Comparison of ENCODE assay signal across 29 cellular contexts in the genomic region with DNA sequence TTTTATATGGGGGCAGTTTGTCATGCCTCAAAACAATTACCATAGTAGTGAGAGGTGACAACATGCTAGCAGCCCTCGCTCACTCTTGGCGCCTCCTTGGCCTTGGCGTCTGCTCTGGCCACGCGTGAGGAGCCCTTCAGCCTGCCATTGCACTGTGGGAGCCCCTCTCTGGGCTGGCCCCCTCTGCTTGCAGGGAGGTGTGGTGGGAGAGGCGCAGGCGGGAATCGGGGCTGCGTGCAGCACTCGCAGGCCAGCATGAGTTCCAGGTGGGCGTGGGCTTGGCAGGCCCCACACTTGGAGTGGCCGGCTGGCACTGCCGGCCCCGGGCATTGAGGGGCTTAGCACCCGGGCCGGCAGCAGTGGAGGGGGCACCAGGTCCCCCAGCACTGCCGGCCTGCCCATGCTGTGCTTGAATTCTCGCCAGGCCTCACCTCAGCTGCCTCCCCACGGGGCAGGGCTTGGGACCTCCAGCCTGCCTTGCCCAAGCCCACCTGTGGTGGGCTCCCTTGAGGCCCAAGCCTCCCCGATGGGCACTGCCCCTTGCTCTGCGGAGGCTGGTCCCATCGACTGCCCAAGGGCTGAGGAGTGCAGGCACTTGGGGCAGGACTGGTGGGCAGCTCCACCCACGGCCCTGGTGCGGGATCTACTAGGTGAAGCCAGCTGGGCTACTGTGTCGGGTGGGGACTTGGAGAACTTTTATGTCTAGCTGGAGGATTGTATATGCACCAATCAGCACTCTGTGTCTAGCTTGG.
"Had no signal": no experiment of that assay in that cellular context is flagged by ENCODE, and none has a peak within 500 bp of the region (broad histone marks: within the 10 kb centered on the region; RNA-seq: fewer than 3 reads in every experiment).

No MANE protein-coding gene starts in this region.

- H3K36me3 ChIP-seq: ascending aorta, breast epithelium, cardiac muscle cell, esophagus muscularis mucosa, gastrocnemius medialis had no signal

- DNase-seq: activated CD4-positive, alpha-beta memory T cell treated with anti-CD3 and anti-CD28 coated beads for 36 hours; activated CD4-positive, alpha-beta T cell treated with anti-CD3 and anti-CD28 coated beads for 36 hours; activated CD4-positive, alpha-beta T cell treated with anti-CD3 and anti-CD28 coated beads, Interleukin-2, amount 10 ng/mL, durations not matched to agents 24 days and 14 days; activated CD4-positive, CD25-positive, alpha-beta regulatory T cell; activated CD4-positive, CD25-positive, alpha-beta regulatory T cell treated with anti-CD3 and anti-CD28 coated beads, Interleukin-2, amount 50 U/mL, for 72 hours; activated CD8-positive, alpha-beta memory T cell treated with anti-CD3 and anti-CD28 coated beads, Interleukin-2, amount 50 U/mL, for 48 hours; activated gamma-delta T cell; activated naive CD4-positive, alpha-beta T cell; activated naive CD4-positive, alpha-beta T cell treated with anti-CD3 and anti-CD28 coated beads, Interleukin-2, amount 10 ng/mL, durations not matched to agents 7 days and 5 days; activated naive CD8-positive, alpha-beta T cell treated with anti-CD3 and anti-CD28 coated beads, Interleukin-2, amount 10 ng/mL, durations not matched to agents 7 days and 5 days; activated T-cell treated with anti-CD3 and anti-CD28 coated beads for 4 hours; activated T-cell treated with anti-CD3 and anti-CD28 coated beads, Interleukin-2, amount 50 U/mL, for 24 hours; activated T-cell treated with anti-CD3 and anti-CD28 coated beads, Interleukin-2, amount 50 U/mL, for 72 hours; central memory CD4-positive, alpha-beta T cell; cerebellar nuclear complex; dorsolateral prefrontal cortex; effector memory CD8-positive, alpha-beta T cell; erythroblast; foreskin keratinocyte; gastrocnemius medialis; T-helper 2 cell had no signal

- H3K27me3 Mint-ChIP-seq: activated naive CD4-positive, alpha-beta T cell treated with anti-CD3 and anti-CD28 coated beads, Interleukin-2, amount 10 ng/mL, durations not matched to agents 7 days and 5 days; dendritic cell treated with granulocyte-macrophage colony-stimulating factor and Interleukin-4, amounts not matched to agents 40 ng/mL and 50 ng/mL, for 4 days had no signal

- H3K27ac ChIP-seq: ascending aorta, breast epithelium, cardiac muscle cell, coronary artery, dorsolateral prefrontal cortex, esophagus muscularis mucosa, foreskin keratinocyte, gastrocnemius medialis had no signal

- H3K4me1 Mint-ChIP-seq: activated CD4-positive, alpha-beta T cell treated with anti-CD3 and anti-CD28 coated beads for 36 hours; activated CD4-positive, alpha-beta T cell treated with anti-CD3 and anti-CD28 coated beads, Interleukin-2, amount 10 ng/mL, durations not matched to agents 24 days and 14 days; activated naive CD4-positive, alpha-beta T cell treated with anti-CD3 and anti-CD28 coated beads, Interleukin-2, amount 10 ng/mL, durations not matched to agents 7 days and 5 days; activated naive CD8-positive, alpha-beta T cell treated with anti-CD3 and anti-CD28 coated beads, Interleukin-2, amount 10 ng/mL, durations not matched to agents 7 days and 5 days; brain had no signal

- H3K9me3 Mint-ChIP-seq: activated naive CD4-positive, alpha-beta T cell treated with anti-CD3 and anti-CD28 coated beads, Interleukin-2, amount 10 ng/mL, durations not matched to agents 7 days and 5 days; activated naive CD8-positive, alpha-beta T cell treated with anti-CD3 and anti-CD28 coated beads, Interleukin-2, amount 10 ng/mL, durations not matched to agents 7 days and 5 days; activated T-cell treated with anti-CD3 and anti-CD28 coated beads, Interleukin-2, amount 50 U/mL, for 24 hours; dendritic cell treated with granulocyte-macrophage colony-stimulating factor and Interleukin-4, amounts not matched to agents 40 ng/mL and 50 ng/mL, for 4 days; effector memory CD8-positive, alpha-beta T cell had no signal

- H3K4me3 Mint-ChIP-seq: activated CD4-positive, alpha-beta memory T cell treated with anti-CD3 and anti-CD28 coated beads for 36 hours; activated CD4-positive, alpha-beta T cell treated with anti-CD3 and anti-CD28 coated beads for 36 hours; activated CD4-positive, alpha-beta T cell treated with anti-CD3 and anti-CD28 coated beads, Interleukin-2, amount 10 ng/mL, durations not matched to agents 24 days and 14 days; activated naive CD4-positive, alpha-beta T cell treated with anti-CD3 and anti-CD28 coated beads, Interleukin-2, amount 10 ng/mL, durations not matched to agents 7 days and 5 days; activated naive CD8-positive, alpha-beta T cell treated with anti-CD3 and anti-CD28 coated beads, Interleukin-2, amount 10 ng/mL, durations not matched to agents 7 days and 5 days; activated T-cell treated with anti-CD3 and anti-CD28 coated beads, Interleukin-2, amount 50 U/mL, for 24 hours; activated T-cell treated with anti-CD3 and anti-CD28 coated beads, Interleukin-2, amount 50 U/mL, for 72 hours; brain; dendritic cell treated with granulocyte-macrophage colony-stimulating factor and Interleukin-4, amounts not matched to agents 40 ng/mL and 50 ng/mL, for 4 days; effector memory CD8-positive, alpha-beta T cell had no signal

- H3K4me3 ChIP-seq: ascending aorta, breast epithelium, cardiac muscle cell, coronary artery, dorsolateral prefrontal cortex, esophagus muscularis mucosa, gastrocnemius medialis had no signal

- ATAC-seq: activated CD4-positive, alpha-beta T cell treated with anti-CD3 and anti-CD28 coated beads for 36 hours; activated naive CD4-positive, alpha-beta T cell treated with anti-CD3 and anti-CD28 coated beads, Interleukin-2, amount 50 U/mL, for 72 hours; activated T-cell treated with anti-CD3 and anti-CD28 coated beads, Interleukin-2, amount 50 U/mL, for 72 hours; effector memory CD8-positive, alpha-beta T cell; foreskin keratinocyte; gastrocnemius medialis had no signal

- H3K4me1 ChIP-seq: ascending aorta, breast epithelium, esophagus muscularis mucosa, foreskin keratinocyte, gastrocnemius medialis had no signal

- H3K36me3 Mint-ChIP-seq: activated CD4-positive, alpha-beta memory T cell treated with anti-CD3 and anti-CD28 coated beads for 36 hours; activated naive CD4-positive, alpha-beta T cell treated with anti-CD3 and anti-CD28 coated beads, Interleukin-2, amount 10 ng/mL, durations not matched to agents 7 days and 5 days; activated naive CD4-positive, alpha-beta T cell treated with anti-CD3 and anti-CD28 coated beads, Interleukin-2, amount 50 U/mL, for 72 hours; activated naive CD8-positive, alpha-beta T cell treated with anti-CD3 and anti-CD28 coated beads, Interleukin-2, amount 10 ng/mL, durations not matched to agents 7 days and 5 days; brain had no signal

- H3K27ac Mint-ChIP-seq: activated CD4-positive, alpha-beta memory T cell treated with anti-CD3 and anti-CD28 coated beads for 36 hours; activated CD4-positive, alpha-beta T cell treated with anti-CD3 and anti-CD28 coated beads for 36 hours; activated CD4-positive, alpha-beta T cell treated with anti-CD3 and anti-CD28 coated beads, Interleukin-2, amount 10 ng/mL, durations not matched to agents 24 days and 14 days; activated naive CD4-positive, alpha-beta T cell treated with anti-CD3 and anti-CD28 coated beads, Interleukin-2, amount 10 ng/mL, durations not matched to agents 7 days and 5 days; activated naive CD4-positive, alpha-beta T cell treated with anti-CD3 and anti-CD28 coated beads, Interleukin-2, amount 50 U/mL, for 72 hours; activated naive CD8-positive, alpha-beta T cell treated with anti-CD3 and anti-CD28 coated beads, Interleukin-2, amount 10 ng/mL, durations not matched to agents 7 days and 5 days; activated T-cell treated with anti-CD3 and anti-CD28 coated beads, Interleukin-2, amount 50 U/mL, for 24 hours; activated T-cell treated with anti-CD3 and anti-CD28 coated beads, Interleukin-2, amount 50 U/mL, for 72 hours; brain; dendritic cell treated with granulocyte-macrophage colony-stimulating factor and Interleukin-4, amounts not matched to agents 40 ng/mL and 50 ng/mL, for 4 days; effector memory CD8-positive, alpha-beta T cell had no signal

- H3K9me3 ChIP-seq: ascending aorta, breast epithelium, gastrocnemius medialis had no signal

- H3K27me3 ChIP-seq: ascending aorta, breast epithelium, cardiac muscle cell, dorsolateral prefrontal cortex, esophagus muscularis mucosa, gastrocnemius medialis had no signal
